ENCODE assay signal across 8 cellular contexts in the genomic region with DNA sequence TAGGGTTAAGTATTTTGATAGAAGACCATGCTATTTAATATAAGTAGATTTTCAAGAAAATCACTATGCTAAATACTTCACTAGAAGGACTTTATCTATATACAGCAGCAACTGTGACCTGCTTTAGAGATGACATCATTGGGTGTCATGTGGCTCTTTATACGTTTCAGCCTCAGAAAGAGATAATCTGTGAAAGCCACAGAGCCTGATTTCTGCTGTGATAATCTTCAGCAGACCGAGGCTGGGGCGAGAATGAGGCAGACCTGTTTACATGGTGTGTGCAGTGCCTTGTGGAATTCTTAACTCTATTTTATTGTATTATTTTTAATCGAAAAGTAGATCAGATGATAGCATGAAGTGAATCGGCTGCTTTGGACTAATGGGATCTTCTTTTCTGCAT.
"Had no signal": no experiment of that assay in that cellular context is flagged by ENCODE, and none has a peak within 500 bp of the region (broad histone marks: within the 10 kb centered on the region; RNA-seq: fewer than 3 reads in every experiment).

No MANE protein-coding gene starts in this region.

- H3K27ac ChIP-seq: parathyroid adenoma, tibial nerve had no signal

- H3K27me3 ChIP-seq: tibial nerve had no signal

- H3K4me1 ChIP-seq: parathyroid adenoma, tibial nerve had no signal

- H3K4me3 ChIP-seq: lung, tibial nerve had no signal

- H3K36me3 ChIP-seq: tibial nerve had no signal

- DNase-seq: activated effector memory CD4-positive, alpha-beta T cell treated with Interleukin-2 at 50 U/mL for 16 hours; activated T-cell treated with anti-CD3 and anti-CD28 coated beads, Interleukin-2, amount 50 U/mL, for 48 hours; cortex of kidney; naive thymus-derived CD8-positive, alpha-beta T cell; stimulated activated CD4-positive, alpha-beta T cell treated with anti-CD3 and anti-CD28 coated beads, Interleukin-12 subunit alpha, Interleukin-12 subunit beta, amount 100 ng/mL, for 4 hours had no signal

- H3K9me3 ChIP-seq: tibial nerve had no signal
